In genomic region chr5:172110921-172111873, GRCh38 we compare ENCODE assay signal across 8 cellular contexts.
DNase-seq lines count a peak whose midpoint lies in the region; ATAC-seq and TF ChIP-seq lines count a peak whose summit lies in the region.

No MANE protein-coding gene starts in this region.

- no peaks in the 10 kb centered on the region for H3K9me3 ChIP-seq in PC-3 (ENCODE audit: low read length)

- H4K20me1 ChIP-seq in PC-3 (ENCODE audit: low read length), result no peaks in the 10 kb centered on the region

- H3K9me2 ChIP-seq in PC-3 (replicated peaks; ENCODE audit: low read length), result no peaks in the 10 kb centered on the region

- intact Hi-C loops in PC-3 (cut with micrococcal nuclease), result no loop called here

- no peak overlapping the region for H3K9ac ChIP-seq in PC-3 (ENCODE audit: low read length)

- 0 out of 2 replicates have a peak, but pooled peaks cover 4% of the 10 kb centered on the region for H3K36me3 ChIP-seq in PC-3 (ENCODE audit: low read depth, low read length)

- H3K27me3 ChIP-seq in PC-3 (ENCODE audit: low read length), result no peaks in the 10 kb centered on the region

- H3F3A ChIP-seq in PC-3 (ENCODE audit: low read length, unreplicated experiment), result no peaks in the 10 kb centered on the region

- peaks cover 11% of the 10 kb centered on the region for H3K4me1 ChIP-seq in PC-3 (ENCODE audit: insufficient read depth, low read length)

- H3K36me3 Mint-ChIP-seq in activated T-cell treated with anti-CD3 and anti-CD28 coated beads, Interleukin-2, amount 50 U/mL, for 4 hours (ENCODE audit: insufficient read depth), result peaks cover 19% of the 10 kb centered on the region

- H3K4me3 ChIP-seq in PC-3 (ENCODE audit: low read length), result peak overlapping the region; percentile 23; the same call in 1 of the 2 replicates
- no peak overlapping the region for H3K4me3 ChIP-seq in foreskin fibroblast (ENCODE audit: low read depth in 1 of 2, low read length in 2 of 2)

- POLR2A ChIA-PET in PC-3 (lab: Charles Lee; ENCODE audit: unreplicated experiment), result no interaction called here

- TF ChIP-seq CTCF in PC-3 (conservative IDR thresholded peaks at IDR 0.05; ENCODE audit: low read depth, low read length) (no peak), foreskin fibroblast (IDR thresholded peaks at IDR 0.05; ENCODE audit: low read depth, low read length) (no peak)

- H3K4me1 Mint-ChIP-seq in activated T-cell treated with anti-CD3 and anti-CD28 coated beads, Interleukin-2, amount 50 U/mL, for 4 hours (ENCODE audit: low read depth), result peaks cover 79% of the 10 kb centered on the region

- ATAC-seq in GM18867 (IDR thresholded peaks at IDR 0.05; ENCODE audit: unreplicated experiment) (peak; percentile 80), HG02973 (IDR thresholded peaks at IDR 0.05; ENCODE audit: unreplicated experiment) (peak; percentile 70), PC-3 (peak; percentile 27)
- ATAC-seq in activated T-cell treated with anti-CD3 and anti-CD28 coated beads, Interleukin-2, amount 50 U/mL, for 4 hours, result peak; percentile 90 to 93

- no peaks in the 10 kb centered on the region for H3K79me2 ChIP-seq in PC-3 (ENCODE audit: low read length)

- no peaks in the 10 kb centered on the region for H3K27me3 Mint-ChIP-seq in activated T-cell treated with anti-CD3 and anti-CD28 coated beads, Interleukin-2, amount 50 U/mL, for 4 hours (ENCODE audit: low read depth)

- H3K4me2 ChIP-seq in PC-3 (ENCODE audit: low read length), result peak overlapping the region; percentile 35; the same call in 1 of the 2 replicates

- H2AFZ ChIP-seq in PC-3 (ENCODE audit: low read length), result no peak overlapping the region

- CTCF ChIA-PET in PC-3 (lab: Charles Lee), result no interaction called here

- peak overlapping the region; percentile 15; the same call in 1 of the 2 replicates for H3K27ac ChIP-seq in PC-3 (ENCODE audit: low read length)

- DNase-seq in PC-3 (peak; percentile 39), foreskin fibroblast (peak; percentile 50 to 74), NCI-H187 (lab: John Stamatoyannopoulos, UW) (no peak), SHP77 treated with DMSO at 0.1 percent for 48 hours (lab: John Stamatoyannopoulos, UW) (no peak)
- DNase-seq in activated T-cell treated with anti-CD3 and anti-CD28 coated beads, Interleukin-2, amount 50 U/mL, for 4 hours, result peak; percentile 67
- DNase-seq in stimulated activated CD4-positive, alpha-beta T cell treated with anti-CD3 and anti-CD28 coated beads, Interleukin-12 subunit alpha, Interleukin-12 subunit beta, amount 100 ng/mL, for 48 hours (ENCODE audit: low read depth in 2 of 3, low spot score in 1 of 3), result peak; percentile 77 to 88 (median 84)

- no TSS peak for BruUV-seq in PC-3 (replicated peaks; lab: Mats Ljungman, UMichigan)

- H3K9me3 Mint-ChIP-seq in activated T-cell treated with anti-CD3 and anti-CD28 coated beads, Interleukin-2, amount 50 U/mL, for 4 hours, result no peaks in the 10 kb centered on the region

- peak overlapping the region; percentile 66 for H3K4me3 Mint-ChIP-seq in activated T-cell treated with anti-CD3 and anti-CD28 coated beads, Interleukin-2, amount 50 U/mL, for 4 hours

Comparison
In these comparisons a context has a peak if more than half of its experiments do, and no peak if none do; other contexts are left out.
1. ATAC-seq: peak in every context shown above with its lines; median percentile 92 in activated T-cell treated with anti-CD3 and anti-CD28 coated beads, Interleukin-2, amount 50 U/mL, for 4 hours; 80 in GM18867; 70 in HG02973; 27 in PC-3.
2. DNase-seq: peak in PC-3 (single experiment), activated T-cell treated with anti-CD3 and anti-CD28 coated beads, Interleukin-2, amount 50 U/mL, for 4 hours (single experiment), foreskin fibroblast (2 of 2) and stimulated activated CD4-positive, alpha-beta T cell treated with anti-CD3 and anti-CD28 coated beads, Interleukin-12 subunit alpha, Interleukin-12 subunit beta, amount 100 ng/mL, for 48 hours (3 of 3); none in NCI-H187 (0 of 2) and SHP77 treated with DMSO at 0.1 percent for 48 hours (single experiment).